28 cellular contexts compared by ENCODE assay signal in the genomic region with DNA sequence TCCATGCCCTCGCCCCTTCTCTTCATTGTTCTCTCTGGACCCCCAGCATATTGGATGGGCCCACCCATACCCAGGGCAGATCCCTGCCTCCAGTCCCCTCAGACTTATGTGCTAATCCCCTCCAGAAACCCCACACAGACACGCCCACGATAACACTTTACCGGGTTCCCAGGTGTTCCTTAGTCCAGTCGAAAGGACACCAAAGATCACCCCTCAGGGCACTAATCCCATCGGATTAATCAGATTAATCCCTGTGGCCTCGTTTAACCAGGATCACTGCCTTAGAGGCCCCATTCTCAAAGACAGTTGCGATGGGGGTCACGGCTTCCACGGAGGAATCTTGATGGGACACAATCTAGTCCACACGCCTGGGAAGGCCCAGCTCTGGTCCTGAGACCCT.
"Had no signal": no experiment of that assay in that cellular context is flagged by ENCODE, and none has a peak within 500 bp of the region (broad histone marks: within the 10 kb centered on the region; RNA-seq: fewer than 3 reads in every experiment).

No MANE protein-coding gene starts in this region.

- H3K27ac Mint-ChIP-seq: activated B cell treated with CpG ODN at 0.5 μM for 24 hours; activated CD8-positive, alpha-beta T cell treated with anti-CD3 and anti-CD28 coated beads for 36 hours; activated naive CD8-positive, alpha-beta T cell; activated T-helper 17 cell treated with anti-CD3 and anti-CD28 coated beads, Interleukin-2, amount 50 U/mL, for 72 hours; effector memory CD8-positive, alpha-beta T cell had no signal

- H3K27ac ChIP-seq: brain microvascular endothelial cell, epithelial cell of prostate, esophagus squamous epithelium, gastroesophageal sphincter, heart right ventricle, VCaP had no signal

- H3K4me1 Mint-ChIP-seq: activated B cell treated with CpG ODN at 0.5 μM for 24 hours; activated T-helper 17 cell treated with anti-CD3 and anti-CD28 coated beads, Interleukin-2, amount 50 U/mL, for 72 hours had no signal

- H3K4me3 ChIP-seq: esophagus squamous epithelium, gastroesophageal sphincter, heart right ventricle had no signal

- ATAC-seq: activated CD4-positive, CD25-positive, alpha-beta regulatory T cell treated with anti-CD3 and anti-CD28 coated beads, Interleukin-2, amount 50 U/mL, for 24 hours; activated CD8-positive, alpha-beta T cell treated with anti-CD3 and anti-CD28 coated beads for 36 hours; activated T-cell treated with anti-CD3 and anti-CD28 coated beads, Interleukin-2, amount 50 U/mL, for 4 hours; activated T-helper 17 cell treated with anti-CD3 and anti-CD28 coated beads, Interleukin-2, amount 50 U/mL, for 72 hours; effector memory CD8-positive, alpha-beta T cell; gastroesophageal sphincter; heart right ventricle had no signal

- H3K4me1 ChIP-seq: esophagus squamous epithelium, gastroesophageal sphincter, heart right ventricle had no signal

- H3K9me3 Mint-ChIP-seq: activated CD8-positive, alpha-beta T cell treated with anti-CD3 and anti-CD28 coated beads for 36 hours; effector memory CD8-positive, alpha-beta T cell had no signal

- H3K4me3 Mint-ChIP-seq: activated B cell treated with CpG ODN at 0.5 μM for 24 hours; activated CD8-positive, alpha-beta T cell treated with anti-CD3 and anti-CD28 coated beads for 36 hours; activated naive CD8-positive, alpha-beta T cell; activated T-cell treated with anti-CD3 and anti-CD28 coated beads, Interleukin-2, amount 50 U/mL, for 4 hours; activated T-helper 17 cell treated with anti-CD3 and anti-CD28 coated beads, Interleukin-2, amount 50 U/mL, for 72 hours; effector memory CD8-positive, alpha-beta T cell had no signal

- DNase-seq: activated B cell treated with CpG ODN at 0.5 μM for 24 hours; activated CD4-positive, alpha-beta T cell treated with anti-CD3 and anti-CD28 coated beads for 48 hours; activated CD4-positive, alpha-beta T cell treated with anti-CD3 and anti-CD28 coated beads, Interleukin-2, amount 50 U/mL, for 1 hour; activated CD4-positive, alpha-beta T cell treated with anti-CD3 and anti-CD28 coated beads, Interleukin-2, amount 50 U/mL, for 48 hours; activated CD8-positive, alpha-beta memory T cell treated with anti-CD3 and anti-CD28 coated beads for 24 hours; activated CD8-positive, alpha-beta T cell treated with anti-CD3 and anti-CD28 coated beads for 36 hours; activated gamma-delta T cell; activated naive CD4-positive, alpha-beta T cell; activated naive CD4-positive, alpha-beta T cell treated with anti-CD3 and anti-CD28 coated beads, Interleukin-2, amount 50 U/mL, for 16 hours; activated T-cell treated with anti-CD3 and anti-CD28 coated beads, Interleukin-2, amount 50 U/mL, for 4 hours; amniotic stem cell; anterior cingulate cortex; brain microvascular endothelial cell; caudate nucleus; cortex of kidney; dermis blood vessel endothelial cell; effector CD4-positive, alpha-beta T cell; effector memory CD8-positive, alpha-beta T cell; esophagus squamous epithelium; foreskin melanocyte; heart right ventricle; T-helper 2 cell had no signal

- H3K36me3 ChIP-seq: brain microvascular endothelial cell, esophagus squamous epithelium, gastroesophageal sphincter, heart right ventricle had no signal

- H3K27me3 ChIP-seq: brain microvascular endothelial cell had no signal

- H3K36me3 Mint-ChIP-seq: activated naive CD8-positive, alpha-beta T cell had no signal
